1 cellular context compared by ENCODE assay signal in genomic region chr11:111483431-111483830, GRCh38.
TF ChIP-seq lines count a peak whose summit lies in the region.

No MANE protein-coding gene starts in this region.

TF ChIP-seq in SK-N-SH, 30 proteins besides CTCF, POLR2A, EP300 and RAD21 (continued from another document):
- TF ChIP-seq REST (IDR thresholded peaks at IDR 0.05; ENCODE audit: low read depth, low read length) (no peak), RFX5 (IDR thresholded peaks at IDR 0.05; ENCODE audit: low read length) (no peak)
